ENCODE assay signal across 8 cellular contexts in the genomic region with DNA sequence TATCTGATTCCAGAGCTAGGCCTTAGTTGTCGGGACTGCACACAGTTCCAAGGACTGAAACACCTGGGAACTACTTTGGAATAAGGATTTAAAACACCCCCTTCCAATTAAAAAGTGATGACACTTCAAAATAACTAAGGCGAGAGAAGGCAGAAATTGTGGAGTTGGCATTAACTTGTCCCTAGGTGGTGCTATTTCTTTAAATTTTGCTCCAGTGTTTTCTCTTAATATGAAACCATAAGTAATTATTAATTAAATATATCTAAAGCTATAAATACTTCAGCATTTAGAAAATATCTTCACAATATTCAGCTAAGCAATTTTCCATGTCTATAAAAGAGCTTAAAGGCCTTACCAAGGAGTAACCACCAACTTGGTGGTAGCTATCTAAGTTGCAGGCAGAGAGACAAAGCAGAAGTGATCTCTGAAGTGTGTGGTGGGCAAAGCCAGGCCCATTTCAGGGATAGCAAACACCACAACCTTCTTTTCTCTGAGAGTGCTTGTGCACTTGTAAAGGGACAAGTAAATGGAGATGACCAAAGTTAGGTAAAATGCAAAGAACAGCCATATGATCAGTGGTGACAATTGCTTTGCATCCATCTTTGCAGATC.
DNase-seq lines count a peak whose midpoint lies in the region; ATAC-seq and TF ChIP-seq lines count a peak whose summit lies in the region.

No MANE protein-coding gene starts in this region.

- DNase-seq in NCI-H1436 (lab: John Stamatoyannopoulos, UW) (peak; percentile 11), NCI-H1436 treated with DMSO at 0.1 percent for 48 hours (lab: John Stamatoyannopoulos, UW) (no peak), NB4 (ENCODE audit: low read depth) (peak; percentile 48), globus pallidus (ENCODE audit: low spot score) (peak; percentile 66), thoracic aorta (ENCODE audit: low spot score) (no peak)
- DNase-seq in activated CD8-positive, alpha-beta T cell treated with anti-CD3 and anti-CD28 coated beads for 36 hours = no peak

- H3K4me3 ChIP-seq in NB4 (ENCODE audit: low read depth, low read length) (no peak overlapping the region), thoracic aorta (no peak overlapping the region)

- H3K9me3 ChIP-seq in thoracic aorta = no peaks in the 10 kb centered on the region

- peaks cover 32% of the 10 kb centered on the region for H3K4me1 Mint-ChIP-seq in activated CD8-positive, alpha-beta T cell treated with anti-CD3 and anti-CD28 coated beads for 36 hours (ENCODE audit: low read depth)

- no peak overlapping the region for H3K27ac ChIP-seq in thoracic aorta

- peak overlapping the region; percentile 82 for H3K27ac Mint-ChIP-seq in activated CD8-positive, alpha-beta T cell treated with anti-CD3 and anti-CD28 coated beads for 36 hours

- peak; percentile 63 for ATAC-seq in GM21447 (IDR thresholded peaks at IDR 0.05; ENCODE audit: unreplicated experiment)
- ATAC-seq in activated CD8-positive, alpha-beta T cell treated with anti-CD3 and anti-CD28 coated beads for 36 hours = no peak
- ATAC-seq in thoracic aorta (ENCODE audit: insufficient number of reproducible peaks, low FRiP score, low read depth) = no peak
- no peak for ATAC-seq in HG03039 (IDR thresholded peaks at IDR 0.05; ENCODE audit: unreplicated experiment)

- CTCF ChIA-PET in activated CD8-positive, alpha-beta T cell treated with anti-CD3 and anti-CD28 coated beads for 36 hours (lab: Charles Lee) = interaction anchor here (0.6 to 3.7 kb wide), 80 partner anchors 8 to 666 kb away, joined by 3 to 81 read pairs (median 5); partner anchors contain the start of gene ANKRD44

- intact Hi-C loops in activated CD8-positive, alpha-beta T cell treated with anti-CD3 and anti-CD28 coated beads for 36 hours (cut with micrococcal nuclease) = loop anchor here (2.0 to 5.0 kb wide), 3 partner anchors 55 to 264 kb away; no protein-coding TSS in a partner anchor

- TF ChIP-seq CTCF in NB4 (IDR thresholded peaks at IDR 0.05; ENCODE audit: low read depth, low read length) (peak; percentile 53), thoracic aorta (IDR thresholded peaks at IDR 0.05) (peak; percentile 55)
- peak; percentile 75 for TF ChIP-seq CTCF in activated CD8-positive, alpha-beta T cell treated with anti-CD3 and anti-CD28 coated beads for 36 hours (IDR thresholded peaks at IDR 0.05)

- no peaks in the 10 kb centered on the region for H3K9me3 Mint-ChIP-seq in activated CD8-positive, alpha-beta T cell treated with anti-CD3 and anti-CD28 coated beads for 36 hours

- peaks cover 30% of the 10 kb centered on the region for H3K36me3 Mint-ChIP-seq in activated CD8-positive, alpha-beta T cell treated with anti-CD3 and anti-CD28 coated beads for 36 hours (ENCODE audit: low read depth)

- POLR2A ChIA-PET in activated CD8-positive, alpha-beta T cell treated with anti-CD3 and anti-CD28 coated beads for 36 hours (lab: Charles Lee) = interaction anchor here (0.6 to 1.6 kb wide), 9 partner anchors 12 to 251 kb away, joined by 3 to 5 read pairs (median 3); no protein-coding TSS in a partner anchor

- H3K4me1 ChIP-seq in thoracic aorta (ENCODE audit: control insufficient read depth in 1 of 2, low read depth in 2 of 2) = peaks cover 3 to 11% of the 10 kb centered on the region in 2 donors

- no peak for TF ChIP-seq POLR2A in NB4 (IDR thresholded peaks at IDR 0.05; ENCODE audit: extremely low read depth, insufficient read length)

- no peaks in the 10 kb centered on the region for H3K27me3 ChIP-seq in thoracic aorta (replicated peaks; ENCODE audit: insufficient read depth)

- peaks cover 3% of the 10 kb centered on the region for H3K36me3 ChIP-seq in thoracic aorta

- H3K4me3 Mint-ChIP-seq in activated CD8-positive, alpha-beta T cell treated with anti-CD3 and anti-CD28 coated beads for 36 hours = no peak overlapping the region

- H3K27me3 Mint-ChIP-seq in activated CD8-positive, alpha-beta T cell treated with anti-CD3 and anti-CD28 coated beads for 36 hours = no peaks in the 10 kb centered on the region

Comparison
In these comparisons a context has a peak if more than half of its experiments do, and no peak if none do; other contexts are left out.
1. DNase-seq: peak in NCI-H1436 (single experiment), NB4 (single experiment) and globus pallidus (single experiment); none in NCI-H1436 treated with DMSO at 0.1 percent for 48 hours (single experiment), activated CD8-positive, alpha-beta T cell treated with anti-CD3 and anti-CD28 coated beads for 36 hours (single experiment) and thoracic aorta (single experiment).
2. Peak in every context shown above with its lines, with median percentiles within 50 percentile points of each other: CTCF ChIP-seq.